In genomic region chr20:31721408-31722332, GRCh38 we compare ENCODE assay signal across 8 cellular contexts. TPM values are rescaled to one million over a fixed set of nuclear protein-coding genes. Genes with fewer than 3 reads are reported as not detected.
DNase-seq lines count a peak whose midpoint lies in the region; ATAC-seq and TF ChIP-seq lines count a peak whose summit lies in the region.

No MANE protein-coding gene starts in this region.

- H3K4me3 ChIP-seq in GM08714 (ENCODE audit: low read length): peak overlapping the region; percentile 89
- peak overlapping the region; percentile 59 for H3K4me3 ChIP-seq in mesodermal cell (ENCODE audit: extremely low read depth, insufficient read depth, low read length, poor library complexity, severe bottlenecking)
- peak overlapping the region; percentile 84 for H3K4me3 ChIP-seq in upper lobe of right lung

- H3K27ac ChIP-seq in mesodermal cell (ENCODE audit: low read depth, low read length, severe bottlenecking) (no peak overlapping the region), upper lobe of right lung (peak overlapping the region; percentile 99)

- peaks cover 26% of the 10 kb centered on the region for H3K36me3 Mint-ChIP-seq in chondrocyte (ENCODE audit: low read depth)

- H3K4me1 ChIP-seq in mesodermal cell (ENCODE audit: control insufficient read depth, insufficient read depth, low read length, poor library complexity, severe bottlenecking) (peaks cover 46% of the 10 kb centered on the region), upper lobe of right lung (peaks cover 37% of the 10 kb centered on the region)

- no peaks in the 10 kb centered on the region for H3K27me3 Mint-ChIP-seq in chondrocyte (ENCODE audit: low read depth)

- H3K36me3 ChIP-seq in mesodermal cell (ENCODE audit: control insufficient read depth, insufficient read depth, low read length): peaks cover 32% of the 10 kb centered on the region
- peaks cover 26% of the 10 kb centered on the region for H3K36me3 ChIP-seq in upper lobe of right lung

- H3K27me3 ChIP-seq in upper lobe of right lung: no peaks in the 10 kb centered on the region

- WGBS in mesodermal cell (ENCODE audit: insufficient coverage in 2 of 2), 2 experiments: 80 to 85% methylated on average over 16 to 19 of the region's 23 CpGs

- intact Hi-C loops in upper lobe of right lung (cut with DNase I): no loop called here

- peaks cover 60% of the 10 kb centered on the region for H3K4me1 Mint-ChIP-seq in chondrocyte (ENCODE audit: low read depth)

- DNase-seq in OCI-M1 (lab: John Stamatoyannopoulos, UW): peak; percentile 42
- no peak for DNase-seq in chondrocyte (ENCODE audit: low spot score)
- DNase-seq in upper lobe of right lung: peak; percentile 67
- DNase-seq in occipital lobe (lab: John Stamatoyannopoulos, UW): no peak

- no peaks in the 10 kb centered on the region for H3K9me3 Mint-ChIP-seq in chondrocyte (ENCODE audit: low read depth)

- H3K9me3 ChIP-seq in mesodermal cell (ENCODE audit: control insufficient read depth, low read length): no peaks in the 10 kb centered on the region
- H3K9me3 ChIP-seq in upper lobe of right lung: no peaks in the 10 kb centered on the region

- H3K27ac Mint-ChIP-seq in chondrocyte (ENCODE audit: unreplicated experiment): peak overlapping the region; percentile 99

- peak overlapping the region; percentile 92 for H3K4me3 Mint-ChIP-seq in chondrocyte (ENCODE audit: unreplicated experiment)

- TF ChIP-seq CTCF in chondrocyte (IDR thresholded peaks at IDR 0.05) (no peak), upper lobe of right lung (IDR thresholded peaks at IDR 0.05) (no peak)

- ATAC-seq in upper lobe of right lung: no peak
- no peak for ATAC-seq in HG03378 (IDR thresholded peaks at IDR 0.05; ENCODE audit: unreplicated experiment)
- ATAC-seq in esophagus mucosa: no peak

RNA-seq across cellular contexts. Expression of gene BCL2L1, which starts 1.0 kb away (rescaled TPM):
- total RNA-seq in chondrocyte (55.9 to 96.1 TPM (median 90.7 TPM) in 3 replicates), upper lobe of right lung (174 TPM), occipital lobe (42.6 TPM), esophagus mucosa (76.6 TPM)
- polyA plus RNA-seq in mesodermal cell (2013, experiment 1 of 2): 39.7 TPM
- 34.7 TPM for polyA plus RNA-seq in mesodermal cell (2013, experiment 2 of 2)

RNA-seq across cellular contexts. Expression of gene TPX2, which starts 17.4 kb away (rescaled TPM):
- 20.2 to 51.0 TPM (median 49.6 TPM) in 3 replicates for total RNA-seq in chondrocyte
- 94.0 TPM for polyA plus RNA-seq in mesodermal cell (2013, experiment 1 of 2)
- polyA plus RNA-seq in mesodermal cell (2013, experiment 2 of 2): 110 TPM
- 1.6 TPM for total RNA-seq in upper lobe of right lung
- 5.8 TPM for total RNA-seq in occipital lobe
- total RNA-seq in esophagus mucosa: 32.6 TPM

Comparison
In these comparisons a context has a peak if more than half of its experiments do, and no peak if none do; other contexts are left out.
1. DNase-seq: peak in OCI-M1 (single experiment) and upper lobe of right lung (single experiment); none in chondrocyte (single experiment) and occipital lobe (single experiment).
2. Peak in every context shown above with its lines, with median percentiles within 50 percentile points of each other: H3K4me3 ChIP-seq.